ENCODE assay signal across 25 cellular contexts in genomic region chr3:14898929-14899328, GRCh38.
"Had no signal": no experiment of that assay in that cellular context is flagged by ENCODE, and none has a peak within 500 bp of the region (broad histone marks: within the 10 kb centered on the region; RNA-seq: fewer than 3 reads in every experiment).

No MANE protein-coding gene starts in this region.

- DNase-seq: activated CD4-positive, alpha-beta T cell treated with anti-CD3 and anti-CD28 coated beads for 1 hour; activated CD4-positive, alpha-beta T cell treated with anti-CD3 and anti-CD28 coated beads, Interleukin-2, amount 50 U/mL, for 1 hour; activated CD8-positive, alpha-beta memory T cell treated with anti-CD3 and anti-CD28 coated beads for 24 hours; activated CD8-positive, alpha-beta memory T cell treated with anti-CD3 and anti-CD28 coated beads, Interleukin-2, amount 50 U/mL, for 4 hours; activated naive CD8-positive, alpha-beta T cell treated with anti-CD3 and anti-CD28 coated beads for 36 hours; activated T-cell treated with anti-CD3 and anti-CD28 coated beads, Interleukin-2, amount 50 U/mL, for 24 hours; colonic mucosa; dorsolateral prefrontal cortex; effector memory CD8-positive, alpha-beta T cell; esophagus squamous epithelium; gastrocnemius medialis; hippocampal formation; pancreas; psoas muscle; stimulated activated CD4-positive, alpha-beta T cell treated with anti-CD3 and anti-CD28 coated beads, Interleukin-1b, Interleukin-23, amount 100 ng/mL, for 48 hours; stimulated activated naive CD8-positive, alpha-beta T cell treated with anti-CD3 and anti-CD28 coated beads, Interleukin-15, amount 100 ng/mL, for 72 hours; trophoblast cell had no signal

- H3K4me1 Mint-ChIP-seq: activated naive CD8-positive, alpha-beta T cell treated with anti-CD3 and anti-CD28 coated beads for 36 hours; activated T-helper 17 cell treated with anti-CD3 and anti-CD28 coated beads, Interleukin-2, amount 50 U/mL, for 72 hours; stimulated activated effector memory CD8-positive, alpha-beta T cell treated with anti-CD3 and anti-CD28 coated beads, Interleukin-12 subunit alpha, Interleukin-12 subunit beta, amount 100 ng/mL, for 72 hours; stimulated activated naive CD8-positive, alpha-beta T cell treated with anti-CD3 and anti-CD28 coated beads, Interleukin-15, amount 100 ng/mL, for 72 hours had no signal

- H3K36me3 Mint-ChIP-seq: activated naive CD8-positive, alpha-beta T cell treated with anti-CD3 and anti-CD28 coated beads for 36 hours; stimulated activated effector memory CD8-positive, alpha-beta T cell treated with anti-CD3 and anti-CD28 coated beads, Interleukin-12 subunit alpha, Interleukin-12 subunit beta, amount 100 ng/mL, for 72 hours had no signal

- H3K27ac ChIP-seq: breast epithelium, colonic mucosa, dorsolateral prefrontal cortex, esophagus squamous epithelium, gastrocnemius medialis, pancreas, psoas muscle, right atrium auricular region, suprapubic skin, vagina had no signal

- H3K4me1 ChIP-seq: breast epithelium, colonic mucosa, esophagus squamous epithelium, gastrocnemius medialis, pancreas, psoas muscle had no signal

- H3K27me3 Mint-ChIP-seq: activated naive CD8-positive, alpha-beta T cell treated with anti-CD3 and anti-CD28 coated beads for 36 hours had no signal

- H3K36me3 ChIP-seq: breast epithelium, colonic mucosa, gastrocnemius medialis, pancreas, vagina had no signal

- ATAC-seq: activated T-helper 17 cell treated with anti-CD3 and anti-CD28 coated beads, Interleukin-2, amount 50 U/mL, for 72 hours; effector memory CD8-positive, alpha-beta T cell; gastrocnemius medialis; pancreas; psoas muscle; stimulated activated effector memory CD8-positive, alpha-beta T cell treated with anti-CD3 and anti-CD28 coated beads, Interleukin-12 subunit alpha, Interleukin-12 subunit beta, amount 100 ng/mL, for 72 hours had no signal

- H3K9me3 ChIP-seq: breast epithelium, colonic mucosa, esophagus squamous epithelium, gastrocnemius medialis, pancreas, psoas muscle, right atrium auricular region, suprapubic skin, vagina had no signal

- H3K27me3 ChIP-seq: breast epithelium, colonic mucosa, gastrocnemius medialis, pancreas, right atrium auricular region, suprapubic skin, vagina had no signal

- H3K4me3 ChIP-seq: breast epithelium, colonic mucosa, dorsolateral prefrontal cortex, esophagus squamous epithelium, gastrocnemius medialis, pancreas, psoas muscle, right atrium auricular region, suprapubic skin, vagina had no signal

- H3K27ac Mint-ChIP-seq: activated naive CD8-positive, alpha-beta T cell treated with anti-CD3 and anti-CD28 coated beads for 36 hours; activated T-cell treated with anti-CD3 and anti-CD28 coated beads, Interleukin-2, amount 50 U/mL, for 24 hours; activated T-helper 17 cell treated with anti-CD3 and anti-CD28 coated beads, Interleukin-2, amount 50 U/mL, for 72 hours; effector memory CD8-positive, alpha-beta T cell; nephron; stimulated activated effector memory CD8-positive, alpha-beta T cell treated with anti-CD3 and anti-CD28 coated beads, Interleukin-12 subunit alpha, Interleukin-12 subunit beta, amount 100 ng/mL, for 72 hours; T-helper 2 cell treated with Interferon-gamma antibody and Interleukin-4, amounts not matched to agents 5 μg/mL and 100 μg/mL, for 36 hours had no signal

- H3K9me3 Mint-ChIP-seq: activated naive CD8-positive, alpha-beta T cell treated with anti-CD3 and anti-CD28 coated beads for 36 hours; activated T-cell treated with anti-CD3 and anti-CD28 coated beads, Interleukin-2, amount 50 U/mL, for 24 hours; activated T-helper 17 cell treated with anti-CD3 and anti-CD28 coated beads, Interleukin-2, amount 50 U/mL, for 72 hours; effector memory CD8-positive, alpha-beta T cell; stimulated activated effector memory CD8-positive, alpha-beta T cell treated with anti-CD3 and anti-CD28 coated beads, Interleukin-12 subunit alpha, Interleukin-12 subunit beta, amount 100 ng/mL, for 72 hours; stimulated activated naive CD8-positive, alpha-beta T cell treated with anti-CD3 and anti-CD28 coated beads, Interleukin-15, amount 100 ng/mL, for 72 hours; T-helper 2 cell treated with Interferon-gamma antibody and Interleukin-4, amounts not matched to agents 5 μg/mL and 100 μg/mL, for 36 hours had no signal

- H3K4me3 Mint-ChIP-seq: activated naive CD8-positive, alpha-beta T cell treated with anti-CD3 and anti-CD28 coated beads for 36 hours; activated T-cell treated with anti-CD3 and anti-CD28 coated beads, Interleukin-2, amount 50 U/mL, for 24 hours; activated T-helper 17 cell treated with anti-CD3 and anti-CD28 coated beads, Interleukin-2, amount 50 U/mL, for 72 hours; effector memory CD8-positive, alpha-beta T cell; nephron; stimulated activated effector memory CD8-positive, alpha-beta T cell treated with anti-CD3 and anti-CD28 coated beads, Interleukin-12 subunit alpha, Interleukin-12 subunit beta, amount 100 ng/mL, for 72 hours; stimulated activated naive CD8-positive, alpha-beta T cell treated with anti-CD3 and anti-CD28 coated beads, Interleukin-15, amount 100 ng/mL, for 72 hours; T-helper 2 cell treated with Interferon-gamma antibody and Interleukin-4, amounts not matched to agents 5 μg/mL and 100 μg/mL, for 36 hours had no signal
